In the genomic region with DNA sequence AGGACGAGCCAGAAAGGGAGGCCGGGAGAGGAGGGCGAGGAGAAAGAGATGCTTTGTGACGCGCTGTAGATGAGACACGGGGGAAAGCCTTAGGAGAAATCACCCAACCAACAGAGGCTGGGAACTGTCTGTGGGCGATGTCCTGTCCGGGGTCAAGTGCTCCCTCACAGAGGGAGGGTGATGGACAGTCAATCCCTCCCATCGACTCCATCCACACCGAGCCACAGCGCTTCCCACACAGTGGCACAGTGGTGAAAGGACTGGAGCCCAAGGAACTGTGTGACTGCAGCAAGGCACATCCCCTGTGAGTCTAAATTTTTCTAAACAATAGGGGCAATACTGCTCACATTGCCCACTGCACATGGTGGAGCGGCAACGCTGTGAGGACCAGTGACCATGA, we compare ENCODE assay signal across 1 cellular context.
TF ChIP-seq lines count a peak whose summit lies in the region.

No MANE protein-coding gene starts in this region.

TF ChIP-seq in SK-N-SH, 30 proteins besides CTCF, POLR2A, EP300 and RAD21 (continued from another document):
- TF ChIP-seq, protein P1, sequence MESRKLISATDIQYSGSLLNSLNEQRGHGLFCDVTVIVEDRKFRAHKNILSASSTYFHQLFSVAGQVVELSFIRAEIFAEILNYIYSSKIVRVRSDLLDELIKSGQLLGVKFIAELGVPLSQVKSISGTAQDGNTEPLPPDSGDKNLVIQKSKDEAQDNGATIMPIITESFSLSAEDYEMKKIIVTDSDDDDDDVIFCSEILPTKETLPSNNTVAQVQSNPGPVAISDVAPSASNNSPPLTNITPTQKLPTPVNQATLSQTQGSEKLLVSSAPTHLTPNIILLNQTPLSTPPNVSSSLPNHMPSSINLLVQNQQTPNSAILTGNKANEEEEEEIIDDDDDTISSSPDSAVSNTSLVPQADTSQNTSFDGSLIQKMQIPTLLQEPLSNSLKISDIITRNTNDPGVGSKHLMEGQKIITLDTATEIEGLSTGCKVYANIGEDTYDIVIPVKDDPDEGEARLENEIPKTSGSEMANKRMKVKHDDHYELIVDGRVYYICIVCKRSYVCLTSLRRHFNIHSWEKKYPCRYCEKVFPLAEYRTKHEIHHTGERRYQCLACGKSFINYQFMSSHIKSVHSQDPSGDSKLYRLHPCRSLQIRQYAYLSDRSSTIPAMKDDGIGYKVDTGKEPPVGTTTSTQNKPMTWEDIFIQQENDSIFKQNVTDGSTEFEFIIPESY (IDR thresholded peaks at IDR 0.05; ENCODE audit: borderline replicate concordance, low read depth): no peak
- TF ChIP-seq JUND (IDR thresholded peaks at IDR 0.05) (no peak), CHD2 (IDR thresholded peaks at IDR 0.05; ENCODE audit: low read length, partially characterized antibody) (no peak), TCF12 (IDR thresholded peaks at IDR 0.05) (no peak), ELF1 (IDR thresholded peaks at IDR 0.05) (no peak), FOXJ3 (CRISPR knock-in tag; IDR thresholded peaks at IDR 0.05) (no peak), FOSL2 (IDR thresholded peaks at IDR 0.05; ENCODE audit: borderline replicate concordance, low read depth) (no peak), NFIC (IDR thresholded peaks at IDR 0.05; ENCODE audit: borderline replicate concordance) (no peak), RXRA (IDR thresholded peaks at IDR 0.05; ENCODE audit: borderline replicate concordance, low read depth) (no peak), NRF1 (IDR thresholded peaks at IDR 0.05; ENCODE audit: low read depth, low read length) (no peak), GATA2 (CRISPR knock-in tag; IDR thresholded peaks at IDR 0.05) (no peak)
- TF ChIP-seq, protein P2, sequence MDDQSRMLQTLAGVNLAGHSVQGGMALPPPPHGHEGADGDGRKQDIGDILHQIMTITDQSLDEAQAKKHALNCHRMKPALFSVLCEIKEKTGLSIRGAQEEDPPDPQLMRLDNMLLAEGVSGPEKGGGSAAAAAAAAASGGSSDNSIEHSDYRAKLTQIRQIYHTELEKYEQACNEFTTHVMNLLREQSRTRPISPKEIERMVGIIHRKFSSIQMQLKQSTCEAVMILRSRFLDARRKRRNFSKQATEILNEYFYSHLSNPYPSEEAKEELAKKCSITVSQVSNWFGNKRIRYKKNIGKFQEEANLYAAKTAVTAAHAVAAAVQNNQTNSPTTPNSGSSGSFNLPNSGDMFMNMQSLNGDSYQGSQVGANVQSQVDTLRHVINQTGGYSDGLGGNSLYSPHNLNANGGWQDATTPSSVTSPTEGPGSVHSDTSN (IDR thresholded peaks at IDR 0.05): no peak
- TF ChIP-seq, protein P3, sequence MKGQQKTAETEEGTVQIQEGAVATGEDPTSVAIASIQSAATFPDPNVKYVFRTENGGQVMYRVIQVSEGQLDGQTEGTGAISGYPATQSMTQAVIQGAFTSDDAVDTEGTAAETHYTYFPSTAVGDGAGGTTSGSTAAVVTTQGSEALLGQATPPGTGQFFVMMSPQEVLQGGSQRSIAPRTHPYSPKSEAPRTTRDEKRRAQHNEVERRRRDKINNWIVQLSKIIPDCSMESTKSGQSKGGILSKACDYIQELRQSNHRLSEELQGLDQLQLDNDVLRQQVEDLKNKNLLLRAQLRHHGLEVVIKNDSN (IDR thresholded peaks at IDR 0.05; ENCODE audit: borderline replicate concordance, low read depth): no peak
- TF ChIP-seq, protein P4, sequence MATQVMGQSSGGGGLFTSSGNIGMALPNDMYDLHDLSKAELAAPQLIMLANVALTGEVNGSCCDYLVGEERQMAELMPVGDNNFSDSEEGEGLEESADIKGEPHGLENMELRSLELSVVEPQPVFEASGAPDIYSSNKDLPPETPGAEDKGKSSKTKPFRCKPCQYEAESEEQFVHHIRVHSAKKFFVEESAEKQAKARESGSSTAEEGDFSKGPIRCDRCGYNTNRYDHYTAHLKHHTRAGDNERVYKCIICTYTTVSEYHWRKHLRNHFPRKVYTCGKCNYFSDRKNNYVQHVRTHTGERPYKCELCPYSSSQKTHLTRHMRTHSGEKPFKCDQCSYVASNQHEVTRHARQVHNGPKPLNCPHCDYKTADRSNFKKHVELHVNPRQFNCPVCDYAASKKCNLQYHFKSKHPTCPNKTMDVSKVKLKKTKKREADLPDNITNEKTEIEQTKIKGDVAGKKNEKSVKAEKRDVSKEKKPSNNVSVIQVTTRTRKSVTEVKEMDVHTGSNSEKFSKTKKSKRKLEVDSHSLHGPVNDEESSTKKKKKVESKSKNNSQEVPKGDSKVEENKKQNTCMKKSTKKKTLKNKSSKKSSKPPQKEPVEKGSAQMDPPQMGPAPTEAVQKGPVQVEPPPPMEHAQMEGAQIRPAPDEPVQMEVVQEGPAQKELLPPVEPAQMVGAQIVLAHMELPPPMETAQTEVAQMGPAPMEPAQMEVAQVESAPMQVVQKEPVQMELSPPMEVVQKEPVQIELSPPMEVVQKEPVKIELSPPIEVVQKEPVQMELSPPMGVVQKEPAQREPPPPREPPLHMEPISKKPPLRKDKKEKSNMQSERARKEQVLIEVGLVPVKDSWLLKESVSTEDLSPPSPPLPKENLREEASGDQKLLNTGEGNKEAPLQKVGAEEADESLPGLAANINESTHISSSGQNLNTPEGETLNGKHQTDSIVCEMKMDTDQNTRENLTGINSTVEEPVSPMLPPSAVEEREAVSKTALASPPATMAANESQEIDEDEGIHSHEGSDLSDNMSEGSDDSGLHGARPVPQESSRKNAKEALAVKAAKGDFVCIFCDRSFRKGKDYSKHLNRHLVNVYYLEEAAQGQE (IDR thresholded peaks at IDR 0.05; ENCODE audit: low read depth, low read length): no peak
- TF ChIP-seq, protein P5, sequence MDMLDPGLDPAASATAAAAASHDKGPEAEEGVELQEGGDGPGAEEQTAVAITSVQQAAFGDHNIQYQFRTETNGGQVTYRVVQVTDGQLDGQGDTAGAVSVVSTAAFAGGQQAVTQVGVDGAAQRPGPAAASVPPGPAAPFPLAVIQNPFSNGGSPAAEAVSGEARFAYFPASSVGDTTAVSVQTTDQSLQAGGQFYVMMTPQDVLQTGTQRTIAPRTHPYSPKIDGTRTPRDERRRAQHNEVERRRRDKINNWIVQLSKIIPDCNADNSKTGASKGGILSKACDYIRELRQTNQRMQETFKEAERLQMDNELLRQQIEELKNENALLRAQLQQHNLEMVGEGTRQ (IDR thresholded peaks at IDR 0.05; ENCODE audit: borderline replicate concordance, low read depth, low read length): no peak
